Comparison of ENCODE assay signal across 14 cellular contexts in the genomic region with DNA sequence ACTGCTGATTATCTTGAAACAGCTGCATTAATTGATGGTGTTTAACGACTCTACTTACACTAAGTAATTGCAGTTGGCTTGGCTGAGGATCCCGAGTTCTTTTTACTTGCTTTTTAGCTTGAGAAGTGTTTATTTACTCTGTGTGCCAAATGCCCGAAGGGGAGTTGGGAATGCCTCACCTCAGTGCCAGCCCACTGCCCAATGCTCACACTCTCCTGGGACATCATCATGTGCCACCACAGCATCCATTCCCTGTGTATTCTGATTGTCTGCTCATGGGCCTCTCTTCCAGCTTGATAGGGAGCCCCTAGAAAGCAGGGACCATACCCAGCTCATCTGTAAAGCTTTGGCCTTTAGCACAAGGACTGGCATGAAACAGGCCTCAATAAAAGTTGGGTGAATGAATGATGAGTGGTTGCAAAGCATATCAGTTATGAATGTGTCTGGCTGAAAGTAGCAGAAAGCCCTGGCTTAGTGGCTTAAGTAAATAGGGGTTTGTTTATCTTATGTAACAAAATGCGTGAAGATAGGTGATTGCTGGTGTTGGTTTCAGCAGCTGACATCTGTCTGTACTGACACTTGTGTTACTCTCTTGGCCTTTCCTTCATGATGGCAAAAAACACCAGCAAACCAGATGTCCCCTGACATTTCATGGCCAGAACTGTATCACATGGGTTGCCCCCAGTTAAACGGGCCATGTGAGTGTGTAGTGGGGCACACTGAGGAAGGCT. TPM values are rescaled to one million over a fixed set of nuclear protein-coding genes. Genes with fewer than 3 reads are reported as not detected.
A peak's percentile ranks its signal among the peaks of the same experiment; 100 is the strongest.
DNase-seq lines count a peak whose midpoint lies in the region; ATAC-seq and TF ChIP-seq lines count a peak whose summit lies in the region.
"Had no signal": no experiment of that assay in that cellular context is flagged by ENCODE, and none has a peak within 500 bp of the region (broad histone marks: within the 10 kb centered on the region; RNA-seq: fewer than 3 reads in every experiment).

No MANE protein-coding gene starts in this region.

- peak overlapping the region; percentile 53 for H2AK5ac ChIP-seq in mesenchymal stem cell (ENCODE audit: low read length, severe bottlenecking)

- H3K27ac ChIP-seq in mesenchymal stem cell (ENCODE audit: low read length, poor library complexity, severe bottlenecking) (no peak overlapping the region), PC-9 (no peak overlapping the region)
- H3K27ac ChIP-seq: colonic mucosa, ovary had no signal

- H3K9me3 ChIP-seq in mesenchymal stem cell (ENCODE audit: control insufficient read depth, low read length) (no peaks in the 10 kb centered on the region), PC-9 (ENCODE audit: insufficient read depth, low read depth) (no peaks in the 10 kb centered on the region)
- H3K9me3 ChIP-seq: colonic mucosa, ovary, uterus had no signal

- H3K9me2 ChIP-seq in PC-9 (ENCODE audit: insufficient read depth): no peaks in the 10 kb centered on the region

- H2AFZ ChIP-seq in mesenchymal stem cell (ENCODE audit: low read depth, low read length) (no peak overlapping the region), PC-9 (no peak overlapping the region)

- CTCF ChIA-PET in PC-9 (lab: Charles Lee): no interaction called here

- H3K9ac ChIP-seq in mesenchymal stem cell (ENCODE audit: low read length): no peak overlapping the region

- H4K8ac ChIP-seq in mesenchymal stem cell (ENCODE audit: low read length): no peak overlapping the region

- no peak overlapping the region for H3K4me3 ChIP-seq in mesenchymal stem cell (ENCODE audit: insufficient read depth in 1 of 2, low read depth in 1 of 2, low read length in 2 of 2)
- H3K4me3 ChIP-seq in PC-9: no peak overlapping the region
- H3K4me3 ChIP-seq: colonic mucosa, ovary, uterus had no signal

- H3K79me1 ChIP-seq in mesenchymal stem cell (replicated peaks; ENCODE audit: low read length, poor library complexity, severe bottlenecking): peaks cover 4% of the 10 kb centered on the region

- H4K91ac ChIP-seq in mesenchymal stem cell (ENCODE audit: low read length): no peak overlapping the region

- 66% methylated on average over 4 of the region's 5 CpGs for WGBS in mesenchymal stem cell

- H3K27me3 ChIP-seq in mesenchymal stem cell (ENCODE audit: control insufficient read depth in 1 of 2, insufficient read depth in 1 of 2, low read length in 2 of 2) (no peaks in the 10 kb centered on the region), PC-9 (ENCODE audit: insufficient read depth, low read depth) (no peaks in the 10 kb centered on the region)
- H3K27me3 ChIP-seq: colonic mucosa, ovary, uterus had no signal

- H3K4me1 ChIP-seq in mesenchymal stem cell (ENCODE audit: control insufficient read depth, insufficient read depth, low read depth, low read length) (peaks cover 24% of the 10 kb centered on the region), PC-9 (replicated peaks; ENCODE audit: insufficient read depth) (0 out of 2 replicates have a peak, but pooled peaks cover 3% of the 10 kb centered on the region)
- H3K4me1 ChIP-seq: colonic mucosa, uterus had no signal

- H2BK12ac ChIP-seq in mesenchymal stem cell (ENCODE audit: low read length in 2 of 2): peak overlapping the region in 1 of 2 experiments; percentile 54

- no TSS peak for BruUV-seq in PC-9 (replicated peaks; lab: Mats Ljungman, UMichigan)

- H2BK15ac ChIP-seq in mesenchymal stem cell (ENCODE audit: low read depth, poor library complexity, severe bottlenecking): no peak overlapping the region

- no peak overlapping the region for H2BK120ac ChIP-seq in mesenchymal stem cell (ENCODE audit: low read depth, low read length)

- H3K18ac ChIP-seq in mesenchymal stem cell (ENCODE audit: low read depth in 1 of 2, low read length in 2 of 2): no peak overlapping the region

- POLR2A ChIA-PET in PC-9 (lab: Charles Lee; ENCODE audit: unreplicated experiment): no interaction called here

- H2BK5ac ChIP-seq in mesenchymal stem cell (ENCODE audit: low read depth, low read length, poor library complexity, severe bottlenecking): no peak overlapping the region

- H3K36me3 ChIP-seq in mesenchymal stem cell (ENCODE audit: control insufficient read depth in 1 of 2, insufficient read depth in 2 of 2, low read depth in 1 of 2, low read length in 2 of 2): peaks cover 0 to 11% of the 10 kb centered on the region in 2 experiments
- H3K36me3 ChIP-seq in PC-9 (ENCODE audit: low read depth): peaks cover 4% of the 10 kb centered on the region; the same call in 1 of the 2 replicates
- H3K36me3 ChIP-seq: colonic mucosa, ovary, uterus had no signal

- H4K20me1 ChIP-seq in PC-9 (ENCODE audit: insufficient read depth): no peaks in the 10 kb centered on the region; the same call in 1 of the 2 replicates

- DNase-seq in NCI-H2171 treated with DMSO at 0.1 percent for 48 hours (lab: John Stamatoyannopoulos, UW) (peak; percentile 14), NCI-H2171 (lab: John Stamatoyannopoulos, UW) (no peak), DMS79 treated with DMSO at 0.1 percent for 48 hours (lab: John Stamatoyannopoulos, UW) (peak; percentile 93), NCI-H2196 (lab: John Stamatoyannopoulos, UW; ENCODE audit: unreplicated experiment) (peak; percentile 64), mesenchymal stem cell (no peak), PC-9 (no peak)
- no peak for DNase-seq in stimulated activated CD4-positive, alpha-beta T cell treated with anti-CD3 and anti-CD28 coated beads, Interleukin-12 subunit alpha, Interleukin-12 subunit beta, amount 100 ng/mL, for 4 hours
- DNase-seq: activated CD4-positive, alpha-beta T cell treated with anti-CD3 and anti-CD28 coated beads, Interleukin-2, amount 50 U/mL, for 4 hours; activated naive CD4-positive, alpha-beta T cell treated with anti-CD3 and anti-CD28 coated beads, Interleukin-2, amount 10 ng/mL, durations not matched to agents 7 days and 5 days; colonic mucosa; ovary; uterus had no signal

- no peak overlapping the region for H3K4ac ChIP-seq in mesenchymal stem cell (ENCODE audit: low read depth in 1 of 2, low read length in 2 of 2)

- H3F3A ChIP-seq in PC-9 (ENCODE audit: insufficient read depth, low read depth): no peaks in the 10 kb centered on the region

- no peak overlapping the region for H3K14ac ChIP-seq in mesenchymal stem cell (ENCODE audit: low read length in 2 of 2)

- no peak overlapping the region for H3K23ac ChIP-seq in mesenchymal stem cell (ENCODE audit: low read length in 2 of 2)

- intact Hi-C loops in PC-9 (cut with micrococcal nuclease; ENCODE audit: unreplicated experiment): no loop called here

- TF ChIP-seq CTCF in PC-9 (conservative IDR thresholded peaks at IDR 0.05): no peak

- no peak for ATAC-seq in GM21423 (IDR thresholded peaks at IDR 0.05; ENCODE audit: unreplicated experiment)
- ATAC-seq: esophagus mucosa had no signal

- peaks cover 10% of the 10 kb centered on the region for H3K79me2 ChIP-seq in PC-9 (ENCODE audit: low read depth)

- no peak overlapping the region for H3K4me2 ChIP-seq in mesenchymal stem cell (ENCODE audit: low read length, poor library complexity, severe bottlenecking)
- no peak overlapping the region for H3K4me2 ChIP-seq in PC-9

RNA-seq across cellular contexts. Expression of gene PXYLP1, which starts 8.1 kb away (rescaled TPM):
- 4.6 TPM for polyA plus RNA-seq in mesenchymal stem cell (2013, experiment 1 of 2)
- polyA plus RNA-seq in mesenchymal stem cell (2013, experiment 2 of 2): 4.5 TPM
- 7.8 and 11.1 TPM in 2 replicates for total RNA-seq in PC-9 (2021)

Comparison
In these comparisons a context has a peak if more than half of its experiments do, and no peak if none do; other contexts are left out.
1. DNase-seq: peak in NCI-H2171 treated with DMSO at 0.1 percent for 48 hours (single experiment), DMS79 treated with DMSO at 0.1 percent for 48 hours (single experiment) and NCI-H2196 (single experiment); none in NCI-H2171 (single experiment), mesenchymal stem cell (single experiment), PC-9 (0 of 2) and stimulated activated CD4-positive, alpha-beta T cell treated with anti-CD3 and anti-CD28 coated beads, Interleukin-12 subunit alpha, Interleukin-12 subunit beta, amount 100 ng/mL, for 4 hours (single experiment).